In the genomic region with DNA sequence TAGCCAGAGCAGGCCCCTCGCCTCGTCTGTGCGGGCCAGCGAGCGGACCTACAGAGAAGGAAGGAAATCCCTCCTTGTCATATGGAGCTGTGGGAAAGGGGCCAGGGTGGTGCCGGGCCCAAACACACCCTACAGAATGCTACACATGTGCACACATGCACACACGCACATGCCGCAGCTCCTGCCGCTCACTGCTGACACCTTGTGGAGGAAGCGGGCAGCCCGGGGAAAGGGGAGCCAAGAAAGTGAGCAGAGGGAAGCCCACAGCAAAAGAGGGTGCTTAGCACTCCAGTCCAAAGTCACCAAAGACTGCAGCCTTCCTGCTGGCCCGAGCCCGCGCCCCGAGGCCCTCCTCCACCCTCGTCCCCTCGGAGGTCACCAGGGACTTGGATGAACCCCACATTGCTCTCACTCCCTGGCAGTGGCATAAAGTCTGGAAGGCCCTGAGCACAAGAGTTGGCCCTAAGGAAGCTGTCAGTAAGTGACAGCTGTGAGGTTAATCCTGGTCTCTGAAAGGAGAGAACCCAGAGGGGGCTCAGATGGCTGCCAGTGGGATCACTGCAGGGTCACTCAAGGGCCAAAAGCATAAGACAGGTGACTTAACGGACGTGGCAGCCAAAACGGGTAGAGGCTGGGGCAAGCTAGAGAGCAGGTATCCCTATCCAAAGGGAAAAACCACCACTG, we compare ENCODE assay signal across 1 cellular context.
TF ChIP-seq lines count a peak whose summit lies in the region.

No MANE protein-coding gene starts in this region.

TF ChIP-seq in HEK293, 187 proteins besides CTCF, POLR2A, EP300 and RAD21 (continued from another document and continues in another):
- TF ChIP-seq ELK4 (IDR thresholded peaks at IDR 0.05; ENCODE audit: borderline replicate concordance, low read depth, low read length) (no peak), ZNF214 (tag by site-specific recombination; IDR thresholded peaks at IDR 0.05; ENCODE audit: borderline replicate concordance) (no peak), REST (tag by site-specific recombination; IDR thresholded peaks at IDR 0.05) (no peak), ZSCAN4 (tag by site-specific recombination; IDR thresholded peaks at IDR 0.05) (peak; percentile 94), ZNF133 (tag by site-specific recombination; IDR thresholded peaks at IDR 0.05) (no peak), TRIM28 (IDR thresholded peaks at IDR 0.05; ENCODE audit: borderline replicate concordance, low read length) (no peak), ZNF785 (tag by site-specific recombination; IDR thresholded peaks at IDR 0.05) (no peak), ZNF639 (tag by site-specific recombination; IDR thresholded peaks at IDR 0.05) (no peak), ZNF366 (tag by site-specific recombination; conservative IDR thresholded peaks at IDR 0.05) (no peak), ZNF391 (tag by site-specific recombination; IDR thresholded peaks at IDR 0.05; ENCODE audit: borderline replicate concordance, low read depth) (0 out of 2 replicates have a peak, but pooled peaks have one; percentile 13), ZNF654 (tag by site-specific recombination; IDR thresholded peaks at IDR 0.05; ENCODE audit: low read depth) (peak; percentile 70), PRDM1 (tag by site-specific recombination; IDR thresholded peaks at IDR 0.05) (peak; percentile 50; the same call in 1 of the 2 replicates), ZNF2 (tag by site-specific recombination; IDR thresholded peaks at IDR 0.05) (0 out of 2 replicates have a peak, but pooled peaks have one; percentile 47), SCRT1 (tag by site-specific recombination; IDR thresholded peaks at IDR 0.05; ENCODE audit: borderline replicate concordance) (no peak), KLF8 (tag by site-specific recombination; IDR thresholded peaks at IDR 0.05) (peak; percentile 36; the same call in 1 of the 2 replicates), ZNF132 (tag by site-specific recombination; IDR thresholded peaks at IDR 0.05; ENCODE audit: borderline replicate concordance) (no peak), ZNF324 (tag by site-specific recombination; IDR thresholded peaks at IDR 0.05) (no peak), ZBTB20 (tag by site-specific recombination; IDR thresholded peaks at IDR 0.05) (no peak), ZNF596 (tag by site-specific recombination; IDR thresholded peaks at IDR 0.05) (no peak), ZBTB26 (tag by site-specific recombination; optimal IDR thresholded peaks at IDR 0.05) (no peak), ZNF610 (tag by site-specific recombination; IDR thresholded peaks at IDR 0.05; ENCODE audit: borderline replicate concordance) (no peak), KLF1 (tag by site-specific recombination; IDR thresholded peaks at IDR 0.05) (no peak), KLF16 (tag by site-specific recombination; IDR thresholded peaks at IDR 0.05) (no peak), ZFP3 (tag by site-specific recombination; IDR thresholded peaks at IDR 0.05; ENCODE audit: low read depth) (no peak), SALL2 (tag by site-specific recombination; IDR thresholded peaks at IDR 0.05; ENCODE audit: borderline replicate concordance) (no peak), GLI4 (tag by site-specific recombination; IDR thresholded peaks at IDR 0.05) (no peak), ZNF223 (tag by site-specific recombination; IDR thresholded peaks at IDR 0.05) (no peak), OVOL3 (tag by site-specific recombination; IDR thresholded peaks at IDR 0.05) (no peak)
- TF ChIP-seq, protein P1, sequence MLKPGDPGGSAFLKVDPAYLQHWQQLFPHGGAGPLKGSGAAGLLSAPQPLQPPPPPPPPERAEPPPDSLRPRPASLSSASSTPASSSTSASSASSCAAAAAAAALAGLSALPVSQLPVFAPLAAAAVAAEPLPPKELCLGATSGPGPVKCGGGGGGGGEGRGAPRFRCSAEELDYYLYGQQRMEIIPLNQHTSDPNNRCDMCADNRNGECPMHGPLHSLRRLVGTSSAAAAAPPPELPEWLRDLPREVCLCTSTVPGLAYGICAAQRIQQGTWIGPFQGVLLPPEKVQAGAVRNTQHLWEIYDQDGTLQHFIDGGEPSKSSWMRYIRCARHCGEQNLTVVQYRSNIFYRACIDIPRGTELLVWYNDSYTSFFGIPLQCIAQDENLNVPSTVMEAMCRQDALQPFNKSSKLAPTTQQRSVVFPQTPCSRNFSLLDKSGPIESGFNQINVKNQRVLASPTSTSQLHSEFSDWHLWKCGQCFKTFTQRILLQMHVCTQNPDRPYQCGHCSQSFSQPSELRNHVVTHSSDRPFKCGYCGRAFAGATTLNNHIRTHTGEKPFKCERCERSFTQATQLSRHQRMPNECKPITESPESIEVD (tag by site-specific recombination; IDR thresholded peaks at IDR 0.05), result no peak
- TF ChIP-seq, protein P2, sequence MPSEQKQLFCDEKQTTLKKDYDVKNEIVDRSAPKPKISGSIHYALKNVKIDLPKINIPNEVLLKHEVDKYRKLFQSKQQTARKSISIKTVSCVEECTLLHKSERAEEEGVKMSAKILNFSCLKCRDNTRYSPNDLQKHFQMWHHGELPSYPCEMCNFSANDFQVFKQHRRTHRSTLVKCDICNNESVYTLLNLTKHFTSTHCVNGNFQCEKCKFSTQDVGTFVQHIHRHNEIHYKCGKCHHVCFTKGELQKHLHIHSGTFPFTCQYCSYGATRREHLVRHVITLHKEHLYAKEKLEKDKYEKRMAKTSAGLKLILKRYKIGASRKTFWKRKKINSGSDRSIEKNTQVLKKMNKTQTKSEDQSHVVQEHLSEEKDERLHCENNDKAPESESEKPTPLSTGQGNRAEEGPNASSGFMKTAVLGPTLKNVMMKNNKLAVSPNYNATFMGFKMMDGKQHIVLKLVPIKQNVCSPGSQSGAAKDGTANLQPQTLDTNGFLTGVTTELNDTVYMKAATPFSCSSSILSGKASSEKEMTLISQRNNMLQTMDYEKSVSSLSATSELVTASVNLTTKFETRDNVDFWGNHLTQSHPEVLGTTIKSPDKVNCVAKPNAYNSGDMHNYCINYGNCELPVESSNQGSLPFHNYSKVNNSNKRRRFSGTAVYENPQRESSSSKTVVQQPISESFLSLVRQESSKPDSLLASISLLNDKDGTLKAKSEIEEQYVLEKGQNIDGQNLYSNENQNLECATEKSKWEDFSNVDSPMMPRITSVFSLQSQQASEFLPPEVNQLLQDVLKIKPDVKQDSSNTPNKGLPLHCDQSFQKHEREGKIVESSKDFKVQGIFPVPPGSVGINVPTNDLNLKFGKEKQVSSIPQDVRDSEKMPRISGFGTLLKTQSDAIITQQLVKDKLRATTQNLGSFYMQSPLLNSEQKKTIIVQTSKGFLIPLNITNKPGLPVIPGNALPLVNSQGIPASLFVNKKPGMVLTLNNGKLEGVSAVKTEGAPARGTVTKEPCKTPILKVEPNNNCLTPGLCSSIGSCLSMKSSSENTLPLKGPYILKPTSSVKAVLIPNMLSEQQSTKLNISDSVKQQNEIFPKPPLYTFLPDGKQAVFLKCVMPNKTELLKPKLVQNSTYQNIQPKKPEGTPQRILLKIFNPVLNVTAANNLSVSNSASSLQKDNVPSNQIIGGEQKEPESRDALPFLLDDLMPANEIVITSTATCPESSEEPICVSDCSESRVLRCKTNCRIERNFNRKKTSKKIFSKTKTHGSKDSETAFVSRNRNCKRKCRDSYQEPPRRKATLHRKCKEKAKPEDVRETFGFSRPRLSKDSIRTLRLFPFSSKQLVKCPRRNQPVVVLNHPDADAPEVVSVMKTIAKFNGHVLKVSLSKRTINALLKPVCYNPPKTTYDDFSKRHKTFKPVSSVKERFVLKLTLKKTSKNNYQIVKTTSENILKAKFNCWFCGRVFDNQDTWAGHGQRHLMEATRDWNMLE (tag by site-specific recombination; conservative IDR thresholded peaks at IDR 0.05; ENCODE audit: low read depth), result no peak
- TF ChIP-seq, protein P3, sequence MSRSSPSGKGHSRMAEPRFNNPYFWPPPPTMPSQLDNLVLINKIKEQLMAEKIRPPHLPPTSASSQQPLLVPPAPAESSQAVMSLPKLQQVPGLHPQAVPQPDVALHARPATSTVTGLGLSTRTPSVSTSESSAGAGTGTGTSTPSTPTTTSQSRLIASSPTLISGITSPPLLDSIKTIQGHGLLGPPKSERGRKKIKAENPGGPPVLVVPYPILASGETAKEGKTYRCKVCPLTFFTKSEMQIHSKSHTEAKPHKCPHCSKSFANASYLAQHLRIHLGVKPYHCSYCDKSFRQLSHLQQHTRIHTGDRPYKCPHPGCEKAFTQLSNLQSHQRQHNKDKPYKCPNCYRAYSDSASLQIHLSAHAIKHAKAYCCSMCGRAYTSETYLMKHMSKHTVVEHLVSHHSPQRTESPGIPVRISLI (tag by site-specific recombination; IDR thresholded peaks at IDR 0.05), result no peak
- TF ChIP-seq, protein P4, sequence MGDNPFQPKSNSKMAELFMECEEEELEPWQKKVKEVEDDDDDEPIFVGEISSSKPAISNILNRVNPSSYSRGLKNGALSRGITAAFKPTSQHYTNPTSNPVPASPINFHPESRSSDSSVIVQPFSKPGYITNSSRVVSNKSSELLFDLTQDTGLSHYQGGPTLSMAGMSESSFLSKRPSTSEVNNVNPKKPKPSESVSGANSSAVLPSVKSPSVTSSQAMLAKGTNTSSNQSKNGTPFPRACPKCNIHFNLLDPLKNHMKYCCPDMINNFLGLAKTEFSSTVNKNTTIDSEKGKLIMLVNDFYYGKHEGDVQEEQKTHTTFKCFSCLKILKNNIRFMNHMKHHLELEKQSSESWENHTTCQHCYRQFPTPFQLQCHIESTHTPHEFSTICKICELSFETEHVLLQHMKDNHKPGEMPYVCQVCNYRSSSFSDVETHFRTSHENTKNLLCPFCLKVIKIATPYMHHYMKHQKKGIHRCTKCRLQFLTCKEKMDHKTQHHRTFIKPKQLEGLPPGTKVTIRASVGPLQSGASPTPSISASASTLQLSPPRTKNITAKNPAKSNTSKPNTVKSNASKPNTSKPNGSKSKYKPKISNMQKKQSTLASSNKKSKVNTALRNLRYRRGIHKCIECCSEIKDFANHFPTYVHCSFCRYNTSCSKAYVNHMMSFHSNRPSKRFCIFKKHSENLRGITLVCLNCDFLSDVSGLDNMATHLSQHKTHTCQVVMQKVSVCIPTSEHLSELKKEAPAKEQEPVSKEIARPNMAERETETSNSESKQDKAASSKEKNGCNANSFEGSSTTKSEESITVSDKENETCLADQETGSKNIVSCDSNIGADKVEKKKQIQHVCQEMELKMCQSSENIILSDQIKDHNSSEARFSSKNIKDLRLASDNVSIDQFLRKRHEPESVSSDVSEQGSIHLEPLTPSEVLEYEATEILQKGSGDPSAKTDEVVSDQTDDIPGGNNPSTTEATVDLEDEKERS (tag by site-specific recombination; IDR thresholded peaks at IDR 0.05), result no peak
